Comparison of ENCODE assay signal across 9 cellular contexts in genomic region chr14:95769431-95769830, GRCh38. TPM values are rescaled to one million over a fixed set of nuclear protein-coding genes. Genes with fewer than 3 reads are reported as not detected.
"Had no signal": no experiment of that assay in that cellular context is flagged by ENCODE, and none has a peak within 500 bp of the region (broad histone marks: within the 10 kb centered on the region; RNA-seq: fewer than 3 reads in every experiment).

No MANE protein-coding gene starts in this region.

RNA-seq across cellular contexts. Expression of gene TCL1A, which starts 55.5 kb away (rescaled TPM):
- total RNA-seq: activated CD4-positive, alpha-beta memory T cell treated with anti-CD3 and anti-CD28 coated beads, Interleukin-2, amount 10 ng/mL, durations not matched to agents 7 days and 5 days; activated CD4-positive, alpha-beta T cell treated with anti-CD3 and anti-CD28 coated beads for 36 hours; activated CD4-positive, alpha-beta T cell treated with anti-CD3 and anti-CD28 coated beads, Interleukin-2, amount 10 ng/mL, durations not matched to agents 7 days and 5 days; activated CD8-positive, alpha-beta memory T cell treated with anti-CD3 and anti-CD28 coated beads, Interleukin-2, amount 10 ng/mL, durations not matched to agents 7 days and 5 days; activated CD8-positive, alpha-beta T cell treated with anti-CD3 and anti-CD28 coated beads, Interleukin-2, amount 10 ng/mL, durations not matched to agents 7 days and 5 days; activated T-helper 2 cell treated with anti-CD3 and anti-CD28 coated beads, Interferon-gamma antibody, Interleukin-2, Interleukin-4, amounts not matched to agents 10 μg/mL and 5 μg/mL and 100 μg/mL, durations not matched to agents 14 hours and 24 hours and 36 hours; ascending aorta; bronchial epithelial cell; cardiac muscle cell had no signal
